ENCODE assay signal across 23 cellular contexts in genomic region chr1:193625255-193625654, GRCh38.
A peak's percentile ranks its signal among the peaks of the same experiment; 100 is the strongest.
DNase-seq lines count a peak whose midpoint lies in the region; ATAC-seq and TF ChIP-seq lines count a peak whose summit lies in the region.
"Had no signal": no experiment of that assay in that cellular context is flagged by ENCODE, and none has a peak within 500 bp of the region (broad histone marks: within the 10 kb centered on the region; RNA-seq: fewer than 3 reads in every experiment).

No MANE protein-coding gene starts in this region.

- no peak; the same call in 1 of the 2 replicates for ATAC-seq in PC-3
- ATAC-seq in foreskin keratinocyte = peak; percentile 84
- ATAC-seq in GM18907 (IDR thresholded peaks at IDR 0.05; ENCODE audit: unreplicated experiment) = no peak
- ATAC-seq in CD4-positive, alpha-beta T cell (ENCODE audit: poor library complexity) = no peak
- ATAC-seq: HepG2, K562 had no signal

- no peaks in the 10 kb centered on the region for H3K9me3 Mint-ChIP-seq in MCF 10A (ENCODE audit: unreplicated experiment)
- H3K9me3 Mint-ChIP-seq in CD4-positive, alpha-beta T cell = no peaks in the 10 kb centered on the region
- H3K9me3 Mint-ChIP-seq: CD8-positive, alpha-beta memory T cell; H9; T-helper 1 cell treated with Interleukin-12 subunit alpha and Interleukin-12 subunit beta and Interleukin-4 antibody, amounts not matched to agents 30 μg/mL and 1 μg/mL, for 36 hours had no signal

- H3K9me3 ChIP-seq in mammary epithelial cell (replicated peaks; ENCODE audit: insufficient read depth, low read length) = no peaks in the 10 kb centered on the region
- no peaks in the 10 kb centered on the region for H3K9me3 ChIP-seq in PC-3 (ENCODE audit: low read length)
- no peaks in the 10 kb centered on the region for H3K9me3 ChIP-seq in A673 (ENCODE audit: low read depth, low read length, poor library complexity, severe bottlenecking)
- no peaks in the 10 kb centered on the region for H3K9me3 ChIP-seq in CD4-positive, alpha-beta T cell (ENCODE audit: control insufficient read depth, low read length)
- H3K9me3 ChIP-seq: Peyer's patch, SJSA1 had no signal

- H3K4me1 ChIP-seq in mammary epithelial cell (ENCODE audit: insufficient read depth, low read length) (no peaks in the 10 kb centered on the region), PC-3 (ENCODE audit: insufficient read depth, low read length) (peaks cover 4% of the 10 kb centered on the region; the same call in 1 of the 2 replicates), foreskin keratinocyte (no peaks in the 10 kb centered on the region), A673 (ENCODE audit: insufficient read depth, low read length, poor library complexity, severe bottlenecking) (no peaks in the 10 kb centered on the region)
- H3K4me1 ChIP-seq: Peyer's patch, SJSA1 had no signal

- POLR2A ChIA-PET in MCF 10A (lab: Yijun Ruan, JAX) = no interaction called here
- POLR2A ChIA-PET in PC-3 (lab: Charles Lee; ENCODE audit: unreplicated experiment) = no interaction called here
- POLR2A ChIA-PET in A673 (lab: Charles Lee; ENCODE audit: low non-redundant PET) = no interaction called here
- POLR2A ChIA-PET in CD4-positive, alpha-beta T cell (lab: Charles Lee) = no interaction called here

- H3K9me2 ChIP-seq in PC-3 (replicated peaks; ENCODE audit: low read length) = no peaks in the 10 kb centered on the region

- no peaks in the 10 kb centered on the region for H3K27me3 Mint-ChIP-seq in MCF 10A (ENCODE audit: insufficient read depth, unreplicated experiment)
- H3K27me3 Mint-ChIP-seq in CD4-positive, alpha-beta T cell = no peaks in the 10 kb centered on the region
- H3K27me3 Mint-ChIP-seq: CD8-positive, alpha-beta memory T cell had no signal

- TF ChIP-seq CTCF in mammary epithelial cell (conservative IDR thresholded peaks at IDR 0.05 in 1 of 2, IDR thresholded peaks at IDR 0.05 in 1 of 2; ENCODE audit: extremely low read depth in 1 of 2, insufficient read depth in 1 of 2, low read depth in 1 of 2, low read length in 2 of 2) (no peak), MCF 10A (IDR thresholded peaks at IDR 0.05; ENCODE audit: unreplicated experiment) (no peak), PC-3 (conservative IDR thresholded peaks at IDR 0.05; ENCODE audit: low read depth, low read length) (no peak), foreskin keratinocyte (conservative IDR thresholded peaks at IDR 0.05) (no peak), A673 (conservative IDR thresholded peaks at IDR 0.05; ENCODE audit: low read depth, low read length) (no peak)
- no peak for TF ChIP-seq CTCF in CD4-positive, alpha-beta T cell (IDR thresholded peaks at IDR 0.05)

- H3K4me1 Mint-ChIP-seq in MCF 10A (ENCODE audit: insufficient read depth, unreplicated experiment) = peaks cover 10% of the 10 kb centered on the region
- H3K4me1 Mint-ChIP-seq in CD4-positive, alpha-beta T cell (ENCODE audit: low read depth) = no peaks in the 10 kb centered on the region

- no peaks in the 10 kb centered on the region for H3F3A ChIP-seq in PC-3 (ENCODE audit: low read length, unreplicated experiment)

- no peak overlapping the region for H3K4me3 Mint-ChIP-seq in MCF 10A (ENCODE audit: unreplicated experiment)
- no peak overlapping the region for H3K4me3 Mint-ChIP-seq in CD4-positive, alpha-beta T cell
- H3K4me3 Mint-ChIP-seq: CD8-positive, alpha-beta memory T cell; H9; T-helper 1 cell treated with Interleukin-12 subunit alpha and Interleukin-12 subunit beta and Interleukin-4 antibody, amounts not matched to agents 30 μg/mL and 1 μg/mL, for 36 hours had no signal

- H3K27ac ChIP-seq in mammary epithelial cell (ENCODE audit: insufficient read depth, low read depth, low read length) (no peak overlapping the region), PC-3 (ENCODE audit: low read length) (no peak overlapping the region), foreskin keratinocyte (no peak overlapping the region), A673 (ENCODE audit: low read depth, low read length, poor library complexity, severe bottlenecking) (no peak overlapping the region)
- H3K27ac ChIP-seq in CD4-positive, alpha-beta T cell (ENCODE audit: low read depth, low read length) = no peak overlapping the region
- H3K27ac ChIP-seq: 22Rv1, Peyer's patch, SJSA1 had no signal

- H3K79me2 ChIP-seq in mammary epithelial cell (ENCODE audit: insufficient read depth, low read length) = no peaks in the 10 kb centered on the region
- H3K79me2 ChIP-seq in PC-3 (ENCODE audit: low read length) = no peaks in the 10 kb centered on the region

- H3K27me3 ChIP-seq in mammary epithelial cell (ENCODE audit: insufficient read depth, low read length) (no peaks in the 10 kb centered on the region), PC-3 (ENCODE audit: low read length) (no peaks in the 10 kb centered on the region), foreskin keratinocyte (no peaks in the 10 kb centered on the region), A673 (replicated peaks; ENCODE audit: insufficient read depth, low read depth, low read length, poor library complexity) (no peaks in the 10 kb centered on the region), H7 (ENCODE audit: control insufficient read depth, insufficient read depth, low read length) (no peaks in the 10 kb centered on the region)
- no peaks in the 10 kb centered on the region for H3K27me3 ChIP-seq in CD4-positive, alpha-beta T cell (ENCODE audit: control insufficient read depth, insufficient read depth, low read length)
- H3K27me3 ChIP-seq: Peyer's patch, SJSA1 had no signal

- H3K36me3 ChIP-seq in mammary epithelial cell (ENCODE audit: insufficient read depth, low read length) (no peaks in the 10 kb centered on the region), PC-3 (ENCODE audit: low read depth, low read length) (no peaks in the 10 kb centered on the region), A673 (ENCODE audit: insufficient read depth, low read length, poor library complexity, severe bottlenecking) (no peaks in the 10 kb centered on the region), H7 (replicated peaks; ENCODE audit: control insufficient read depth, insufficient read depth, low read length) (no peaks in the 10 kb centered on the region)
- H3K36me3 ChIP-seq: Peyer's patch, SJSA1 had no signal

- dilution Hi-C loops in mammary epithelial cell (cut with HindIII; ENCODE audit: low sequenced_read_pairs) = no loop called here

- BruUV-seq in mammary epithelial cell (replicated peaks; lab: Mats Ljungman, UMichigan) (no TSS peak), MCF 10A (replicated peaks; lab: Mats Ljungman, UMichigan) (no TSS peak), PC-3 (replicated peaks; lab: Mats Ljungman, UMichigan) (no TSS peak), A673 (replicated peaks; lab: Mats Ljungman, UMichigan) (no TSS peak)

- CTCF ChIA-PET in mammary epithelial cell (lab: Charles Lee; ENCODE audit: low non-redundant PET) = no interaction called here
- CTCF ChIA-PET in MCF 10A (lab: Yijun Ruan, JAX) = no interaction called here
- CTCF ChIA-PET in PC-3 (lab: Charles Lee) = no interaction called here
- CTCF ChIA-PET in A673 (lab: Charles Lee) = no interaction called here
- CTCF ChIA-PET in CD4-positive, alpha-beta T cell (lab: Charles Lee) = no interaction called here

- H3K4me2 ChIP-seq in mammary epithelial cell (ENCODE audit: insufficient read depth, low read depth, low read length) = no peak overlapping the region
- no peak overlapping the region for H3K4me2 ChIP-seq in PC-3 (ENCODE audit: low read length)

- DNase-seq in mammary epithelial cell (peak; percentile 21), MCF 10A (ENCODE audit: unreplicated experiment) (no peak), PC-3 (peak; percentile 44), foreskin keratinocyte (peak; percentile 26 to 48), A673 (ENCODE audit: low spot score) (no peak), H7 (no peak)
- no peak for DNase-seq in CD4-positive, alpha-beta T cell
- DNase-seq: C1 segment of cervical spinal cord; CD8-positive, alpha-beta memory T cell; DMS53; H9; NCI-H1092 treated with DMSO at 0.1 percent for 48 hours; NCI-H146; NCI-H2029 treated with DMSO at 0.1 percent for 48 hours; NCI-H2171; NCI-H345; Peyer's patch had no signal

- no peak overlapping the region for H3K9ac ChIP-seq in mammary epithelial cell (ENCODE audit: insufficient read depth, low read length)
- H3K9ac ChIP-seq in PC-3 (ENCODE audit: low read length) = no peak overlapping the region

- H3K36me3 Mint-ChIP-seq in MCF 10A (ENCODE audit: insufficient read depth, unreplicated experiment) = no peaks in the 10 kb centered on the region
- H3K36me3 Mint-ChIP-seq in CD4-positive, alpha-beta T cell (ENCODE audit: low read depth) = no peaks in the 10 kb centered on the region

- in situ Hi-C loops in mammary epithelial cell (cut with MboI; ENCODE audit: low sequenced_read_pairs in 2 of 2) = no loop called here

- H2AFZ ChIP-seq in mammary epithelial cell (ENCODE audit: low read depth, low read length) = no peak overlapping the region
- H2AFZ ChIP-seq in PC-3 (ENCODE audit: low read length) = no peak overlapping the region

- no peak overlapping the region for H3K27ac Mint-ChIP-seq in MCF 10A (ENCODE audit: low read depth, unreplicated experiment)
- H3K27ac Mint-ChIP-seq in CD4-positive, alpha-beta T cell = no peak overlapping the region
- H3K27ac Mint-ChIP-seq: CD8-positive, alpha-beta memory T cell; H9; T-helper 1 cell treated with Interleukin-12 subunit alpha and Interleukin-12 subunit beta and Interleukin-4 antibody, amounts not matched to agents 30 μg/mL and 1 μg/mL, for 36 hours had no signal

- WGBS in mammary epithelial cell (ENCODE audit: low coverage, missing lambda C conversion rate) = 48% methylated on average over 4 of the region's 4 CpGs

- H3K4me3 ChIP-seq in mammary epithelial cell (replicated peaks in 1 of 3; ENCODE audit: insufficient read depth in 1 of 3, low read depth in 2 of 3, low read length in 3 of 3) (no peak overlapping the region), PC-3 (ENCODE audit: low read length) (no peak overlapping the region), A673 (ENCODE audit: low read depth, low read length, poor library complexity, severe bottlenecking) (no peak overlapping the region), H7 (ENCODE audit: insufficient read depth, low read depth, low read length) (no peak overlapping the region)
- H3K4me3 ChIP-seq: K562, Peyer's patch, SJSA1 had no signal

- H4K20me1 ChIP-seq in mammary epithelial cell (ENCODE audit: insufficient read depth, low read length) (no peaks in the 10 kb centered on the region), PC-3 (ENCODE audit: low read length) (no peaks in the 10 kb centered on the region)

- intact Hi-C loops in mammary epithelial cell (cut with micrococcal nuclease) (no loop called here), MCF 10A (cut with micrococcal nuclease) (no loop called here), PC-3 (cut with micrococcal nuclease) (no loop called here), A673 (cut with micrococcal nuclease; ENCODE audit: unreplicated experiment) (no loop called here)
- intact Hi-C loops in CD4-positive, alpha-beta T cell (cut with DNase I, micrococcal nuclease) = no loop called here

Comparison
In these comparisons a context has a peak if more than half of its experiments do, and no peak if none do; other contexts are left out.
1. DNase-seq: peak in mammary epithelial cell (single experiment), PC-3 (single experiment) and foreskin keratinocyte (2 of 2); none in MCF 10A (single experiment), A673 (single experiment), H7 (single experiment) and CD4-positive, alpha-beta T cell (0 of 10).